Comparison of ENCODE assay signal across 29 cellular contexts in genomic region chr1:208899438-208899837, GRCh38.
"Had no signal": no experiment of that assay in that cellular context is flagged by ENCODE, and none has a peak within 500 bp of the region (broad histone marks: within the 10 kb centered on the region; RNA-seq: fewer than 3 reads in every experiment).

No MANE protein-coding gene starts in this region.

- FAIRE-seq: urothelium cell line had no signal

- H3K4me1 Mint-ChIP-seq: stimulated activated effector memory CD8-positive, alpha-beta T cell treated with anti-CD3 and anti-CD28 coated beads, Interleukin-12 subunit alpha, Interleukin-12 subunit beta, amount 100 ng/mL, for 72 hours; stimulated activated memory B cell treated with anti-CD40 and anti-IgM and Interleukin-4, amounts not matched to agents 10 μg/mL and 1 μg/mL and 100 μg/mL, for 72 hours; stimulated activated naive B cell treated with anti-CD40 and anti-IgM and Interleukin-4, amounts not matched to agents 10 μg/mL and 1 μg/mL and 100 μg/mL, for 72 hours; stimulated activated naive CD8-positive, alpha-beta T cell treated with anti-CD3 and anti-CD28 coated beads, Interleukin-15, amount 100 ng/mL, for 72 hours had no signal

- H3K9me3 Mint-ChIP-seq: type B pancreatic cell had no signal

- H3K27me3 Mint-ChIP-seq: stimulated activated memory B cell treated with anti-CD40 and anti-IgM and Interleukin-4, amounts not matched to agents 10 μg/mL and 1 μg/mL and 100 μg/mL, for 72 hours; stimulated activated naive CD8-positive, alpha-beta T cell treated with anti-CD3 and anti-CD28 coated beads, Interleukin-15, Interleukin-2, amounts not matched to agents 100 ng/mL and 50 ng/mL, for 24 hours; type B pancreatic cell had no signal

- DNase-seq: stimulated activated CD4-positive, alpha-beta T cell treated with anti-CD3 and anti-CD28 coated beads, Interleukin-2, amount 100 ng/mL, for 48 hours; stimulated activated CD4-positive, alpha-beta T cell treated with anti-CD3 and anti-CD28 coated beads, Interleukin-4, amount 100 ng/mL, for 1 hour; stimulated activated CD4-positive, alpha-beta T cell treated with anti-CD3 and anti-CD28 coated beads, Interleukin-4, amount 100 ng/mL, for 24 hours; stimulated activated CD4-positive, alpha-beta T cell treated with anti-CD3 and anti-CD28 coated beads, Interleukin-4, amount 100 ng/mL, for 4 hours; stimulated activated CD8-positive, alpha-beta memory T cell treated with anti-CD3 and anti-CD28 coated beads, Interleukin-4, amount 100 ng/mL, for 48 hours; stimulated activated naive B cell treated with anti-CD40 and anti-IgM and Interleukin-4, amounts not matched to agents 10 μg/mL and 1 μg/mL and 100 μg/mL, for 72 hours; stimulated activated naive CD4-positive, alpha-beta T cell; stimulated activated naive CD4-positive, alpha-beta T cell treated with Interleukin-2 at 50 U/mL for 16 hours; stimulated activated naive CD8-positive, alpha-beta T cell treated with anti-CD3 and anti-CD28 coated beads, Interleukin-15, amount 100 ng/mL, for 72 hours; stimulated activated naive CD8-positive, alpha-beta T cell treated with anti-CD3 and anti-CD28 coated beads, Interleukin-15, Interleukin-2, amounts not matched to agents 100 U/mL and 50 U/mL, for 24 hours; stomach; substantia nigra; testis; thyroid gland; tibial artery; transverse colon; trophoblast cell; upper lobe of left lung; upper lobe of right lung; uterus had no signal

- H3K36me3 ChIP-seq: stomach, suprapubic skin, thoracic aorta, thyroid gland, tibial artery, tibial nerve, transverse colon, upper lobe of left lung, upper lobe of right lung, uterus, vagina had no signal

- H3K36me3 Mint-ChIP-seq: stimulated activated effector memory CD8-positive, alpha-beta T cell treated with anti-CD3 and anti-CD28 coated beads, Interleukin-12 subunit alpha, Interleukin-12 subunit beta, amount 100 ng/mL, for 72 hours; stimulated activated memory B cell treated with anti-CD40 and anti-IgM and Interleukin-4, amounts not matched to agents 10 μg/mL and 1 μg/mL and 100 μg/mL, for 72 hours; stimulated activated naive B cell treated with anti-CD40 and anti-IgM and Interleukin-4, amounts not matched to agents 10 μg/mL and 1 μg/mL and 100 μg/mL, for 72 hours; type B pancreatic cell had no signal

- H3K27ac ChIP-seq: stomach, suprapubic skin, testis, thoracic aorta, thyroid gland, tibial artery, tibial nerve, transverse colon, upper lobe of left lung, upper lobe of right lung, uterus, vagina had no signal

- H3K4me3 Mint-ChIP-seq: stimulated activated effector memory CD8-positive, alpha-beta T cell treated with anti-CD3 and anti-CD28 coated beads, Interleukin-12 subunit alpha, Interleukin-12 subunit beta, amount 100 ng/mL, for 72 hours; stimulated activated memory B cell treated with anti-CD40 and anti-IgM and Interleukin-4, amounts not matched to agents 10 μg/mL and 1 μg/mL and 100 μg/mL, for 72 hours; stimulated activated naive B cell treated with anti-CD40 and anti-IgM and Interleukin-4, amounts not matched to agents 10 μg/mL and 1 μg/mL and 100 μg/mL, for 72 hours; stimulated activated naive CD8-positive, alpha-beta T cell treated with anti-CD3 and anti-CD28 coated beads, Interleukin-15, amount 100 ng/mL, for 72 hours; stimulated activated naive CD8-positive, alpha-beta T cell treated with anti-CD3 and anti-CD28 coated beads, Interleukin-15, Interleukin-2, amounts not matched to agents 100 ng/mL and 50 ng/mL, for 24 hours; type B pancreatic cell had no signal

- H3K27ac Mint-ChIP-seq: stimulated activated effector memory CD8-positive, alpha-beta T cell treated with anti-CD3 and anti-CD28 coated beads, Interleukin-12 subunit alpha, Interleukin-12 subunit beta, amount 100 ng/mL, for 72 hours; stimulated activated memory B cell treated with anti-CD40 and anti-IgM and Interleukin-4, amounts not matched to agents 10 μg/mL and 1 μg/mL and 100 μg/mL, for 72 hours; stimulated activated naive B cell treated with anti-CD40 and anti-IgM and Interleukin-4, amounts not matched to agents 10 μg/mL and 1 μg/mL and 100 μg/mL, for 72 hours; stimulated activated naive CD8-positive, alpha-beta T cell treated with anti-CD3 and anti-CD28 coated beads, Interleukin-15, Interleukin-2, amounts not matched to agents 100 ng/mL and 50 ng/mL, for 24 hours; type B pancreatic cell had no signal

- H3K4me1 ChIP-seq: stomach, suprapubic skin, testis, thyroid gland, tibial artery, tibial nerve, transverse colon, upper lobe of left lung, upper lobe of right lung, uterus, vagina had no signal

- H3K4me3 ChIP-seq: stomach, suprapubic skin, testis, thoracic aorta, thyroid gland, tibial artery, tibial nerve, transverse colon, upper lobe of left lung, upper lobe of right lung, uterus, vagina had no signal

- H3K27me3 ChIP-seq: stomach, suprapubic skin, testis, thyroid gland, tibial artery, tibial nerve, transverse colon, upper lobe of left lung, upper lobe of right lung, uterus, vagina had no signal

- ATAC-seq: stimulated activated effector memory CD8-positive, alpha-beta T cell treated with anti-CD3 and anti-CD28 coated beads, Interleukin-12 subunit alpha, Interleukin-12 subunit beta, amount 100 ng/mL, for 72 hours; stimulated activated memory B cell treated with anti-CD40 and anti-IgM and Interleukin-4, amounts not matched to agents 10 μg/mL and 1 μg/mL and 100 μg/mL, for 72 hours; stimulated activated naive B cell treated with anti-CD40 and anti-IgM and Interleukin-4, amounts not matched to agents 10 μg/mL and 1 μg/mL and 100 μg/mL, for 72 hours; stimulated activated naive CD8-positive, alpha-beta T cell treated with anti-CD3 and anti-CD28 coated beads, Interleukin-15, amount 100 ng/mL, for 72 hours; stimulated activated naive CD8-positive, alpha-beta T cell treated with anti-CD3 and anti-CD28 coated beads, Interleukin-15, Interleukin-2, amounts not matched to agents 100 U/mL and 50 U/mL, for 24 hours; upper lobe of right lung had no signal

- H3K9me3 ChIP-seq: stomach, suprapubic skin, testis, thoracic aorta, thyroid gland, tibial artery, transverse colon, upper lobe of left lung, upper lobe of right lung, uterus, vagina had no signal
